ENCODE assay signal across 18 cellular contexts in genomic region chr7:11623093-11623678, GRCh38.
"Had no signal": no experiment of that assay in that cellular context is flagged by ENCODE, and none has a peak within 500 bp of the region (broad histone marks: within the 10 kb centered on the region; RNA-seq: fewer than 3 reads in every experiment).

No MANE protein-coding gene starts in this region.

- ATAC-seq: gastrocnemius medialis; naive thymus-derived CD8-positive, alpha-beta T cell; right cardiac atrium; stimulated activated effector memory CD8-positive, alpha-beta T cell treated with anti-CD3 and anti-CD28 coated beads, Interleukin-12 subunit alpha, Interleukin-12 subunit beta, amount 100 ng/mL, for 72 hours had no signal

- H3K36me3 ChIP-seq: brain microvascular endothelial cell, gastrocnemius medialis, neutrophil, tibial artery had no signal

- H3K4me1 Mint-ChIP-seq: activated CD4-positive, alpha-beta T cell treated with anti-CD3 and anti-CD28 coated beads, Interleukin-2, amount 10 ng/mL, durations not matched to agents 7 days and 5 days; activated naive CD4-positive, alpha-beta T cell treated with anti-CD3 and anti-CD28 coated beads, Interleukin-2, amount 50 U/mL, for 24 hours; naive thymus-derived CD8-positive, alpha-beta T cell; stimulated activated effector memory CD8-positive, alpha-beta T cell treated with anti-CD3 and anti-CD28 coated beads, Interleukin-12 subunit alpha, Interleukin-12 subunit beta, amount 100 ng/mL, for 72 hours had no signal

- H3K27me3 ChIP-seq: brain microvascular endothelial cell, dorsolateral prefrontal cortex, gastrocnemius medialis, neutrophil, tibial artery had no signal

- H3K36me3 Mint-ChIP-seq: activated naive CD4-positive, alpha-beta T cell treated with anti-CD3 and anti-CD28 coated beads, Interleukin-2, amount 50 U/mL, for 24 hours; naive thymus-derived CD8-positive, alpha-beta T cell; stimulated activated effector memory CD8-positive, alpha-beta T cell treated with anti-CD3 and anti-CD28 coated beads, Interleukin-12 subunit alpha, Interleukin-12 subunit beta, amount 100 ng/mL, for 72 hours had no signal

- FAIRE-seq: endometrium, small intestine had no signal

- H3K27me3 Mint-ChIP-seq: activated CD4-positive, alpha-beta T cell treated with anti-CD3 and anti-CD28 coated beads, Interleukin-2, amount 10 ng/mL, durations not matched to agents 7 days and 5 days; activated naive CD4-positive, alpha-beta T cell treated with anti-CD3 and anti-CD28 coated beads, Interleukin-2, amount 50 U/mL, for 24 hours; naive thymus-derived CD8-positive, alpha-beta T cell; progenitor cell of endocrine pancreas had no signal

- H3K4me3 Mint-ChIP-seq: activated CD4-positive, alpha-beta T cell treated with anti-CD3 and anti-CD28 coated beads, Interleukin-2, amount 10 ng/mL, durations not matched to agents 7 days and 5 days; activated naive CD4-positive, alpha-beta T cell treated with anti-CD3 and anti-CD28 coated beads, Interleukin-2, amount 50 U/mL, for 24 hours; naive thymus-derived CD8-positive, alpha-beta T cell; stimulated activated effector memory CD8-positive, alpha-beta T cell treated with anti-CD3 and anti-CD28 coated beads, Interleukin-12 subunit alpha, Interleukin-12 subunit beta, amount 100 ng/mL, for 72 hours had no signal

- H3K9me3 Mint-ChIP-seq: activated CD4-positive, alpha-beta T cell treated with anti-CD3 and anti-CD28 coated beads, Interleukin-2, amount 10 ng/mL, durations not matched to agents 7 days and 5 days; activated naive CD4-positive, alpha-beta T cell treated with anti-CD3 and anti-CD28 coated beads, Interleukin-2, amount 50 U/mL, for 24 hours; activated T-helper 2 cell treated with anti-CD3 and anti-CD28 coated beads, Interferon-gamma antibody, Interleukin-2, Interleukin-4, amounts not matched to agents 10 μg/mL and 5 μg/mL and 100 μg/mL, durations not matched to agents 14 hours and 24 hours and 36 hours had no signal

- H3K4me1 ChIP-seq: gastrocnemius medialis, tibial artery had no signal

- H3K27ac Mint-ChIP-seq: activated CD4-positive, alpha-beta T cell treated with anti-CD3 and anti-CD28 coated beads, Interleukin-2, amount 10 ng/mL, durations not matched to agents 7 days and 5 days; activated naive CD4-positive, alpha-beta T cell treated with anti-CD3 and anti-CD28 coated beads, Interleukin-2, amount 50 U/mL, for 24 hours; activated T-helper 2 cell treated with anti-CD3 and anti-CD28 coated beads, Interferon-gamma antibody, Interleukin-2, Interleukin-4, amounts not matched to agents 10 μg/mL and 5 μg/mL and 100 μg/mL, durations not matched to agents 14 hours and 24 hours and 36 hours; naive thymus-derived CD8-positive, alpha-beta T cell; progenitor cell of endocrine pancreas; stimulated activated effector memory CD8-positive, alpha-beta T cell treated with anti-CD3 and anti-CD28 coated beads, Interleukin-12 subunit alpha, Interleukin-12 subunit beta, amount 100 ng/mL, for 72 hours had no signal

- DNase-seq: activated CD4-positive, alpha-beta T cell treated with anti-CD3 and anti-CD28 coated beads, Interleukin-2, amount 10 ng/mL, durations not matched to agents 7 days and 5 days; activated CD4-positive, CD25-positive, alpha-beta regulatory T cell; amygdala; brain microvascular endothelial cell; dorsolateral prefrontal cortex; gastrocnemius medialis; hippocampal formation; naive thymus-derived CD8-positive, alpha-beta T cell; right cardiac atrium; small intestine; tibial artery had no signal

- H3K9me3 ChIP-seq: gastrocnemius medialis, neutrophil, tibial artery had no signal

- H3K27ac ChIP-seq: brain microvascular endothelial cell, dorsolateral prefrontal cortex, gastrocnemius medialis, neutrophil, tibial artery had no signal

- H3K4me3 ChIP-seq: dorsolateral prefrontal cortex, gastrocnemius medialis, lung, tibial artery had no signal
